Comparison of ENCODE assay signal across 1 cellular context in the genomic region with DNA sequence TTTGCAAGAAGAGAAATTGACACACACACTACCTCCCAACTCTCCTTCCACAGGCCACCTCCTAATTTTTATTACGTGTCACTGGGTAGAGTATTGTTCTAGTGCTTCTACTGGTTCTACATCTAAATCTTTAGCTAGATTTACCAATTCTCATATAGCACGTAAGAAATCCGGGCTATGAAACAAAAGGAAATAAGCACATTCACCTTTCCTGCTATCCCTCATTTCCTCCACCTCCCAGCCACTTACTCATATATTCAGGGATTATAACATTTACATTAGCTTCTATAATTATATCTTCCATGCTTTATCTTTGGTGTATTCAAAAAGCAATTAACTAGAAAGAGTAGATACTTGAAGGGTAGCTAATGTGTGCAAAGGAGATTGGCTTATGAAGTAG.
TF ChIP-seq lines count a peak whose summit lies in the region.

No MANE protein-coding gene starts in this region.

TF ChIP-seq in WTC11, 78 proteins besides CTCF, POLR2A, EP300 and RAD21 (continued from another document):
- TF ChIP-seq, protein P1, sequence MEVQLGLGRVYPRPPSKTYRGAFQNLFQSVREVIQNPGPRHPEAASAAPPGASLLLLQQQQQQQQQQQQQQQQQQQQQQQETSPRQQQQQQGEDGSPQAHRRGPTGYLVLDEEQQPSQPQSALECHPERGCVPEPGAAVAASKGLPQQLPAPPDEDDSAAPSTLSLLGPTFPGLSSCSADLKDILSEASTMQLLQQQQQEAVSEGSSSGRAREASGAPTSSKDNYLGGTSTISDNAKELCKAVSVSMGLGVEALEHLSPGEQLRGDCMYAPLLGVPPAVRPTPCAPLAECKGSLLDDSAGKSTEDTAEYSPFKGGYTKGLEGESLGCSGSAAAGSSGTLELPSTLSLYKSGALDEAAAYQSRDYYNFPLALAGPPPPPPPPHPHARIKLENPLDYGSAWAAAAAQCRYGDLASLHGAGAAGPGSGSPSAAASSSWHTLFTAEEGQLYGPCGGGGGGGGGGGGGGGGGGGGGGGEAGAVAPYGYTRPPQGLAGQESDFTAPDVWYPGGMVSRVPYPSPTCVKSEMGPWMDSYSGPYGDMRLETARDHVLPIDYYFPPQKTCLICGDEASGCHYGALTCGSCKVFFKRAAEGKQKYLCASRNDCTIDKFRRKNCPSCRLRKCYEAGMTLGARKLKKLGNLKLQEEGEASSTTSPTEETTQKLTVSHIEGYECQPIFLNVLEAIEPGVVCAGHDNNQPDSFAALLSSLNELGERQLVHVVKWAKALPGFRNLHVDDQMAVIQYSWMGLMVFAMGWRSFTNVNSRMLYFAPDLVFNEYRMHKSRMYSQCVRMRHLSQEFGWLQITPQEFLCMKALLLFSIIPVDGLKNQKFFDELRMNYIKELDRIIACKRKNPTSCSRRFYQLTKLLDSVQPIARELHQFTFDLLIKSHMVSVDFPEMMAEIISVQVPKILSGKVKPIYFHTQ (CRISPR knock-in tag; IDR thresholded peaks at IDR 0.05) = no peak
- TF ChIP-seq JUN (CRISPR knock-in tag; IDR thresholded peaks at IDR 0.05) = no peak
- TF ChIP-seq, protein P2, sequence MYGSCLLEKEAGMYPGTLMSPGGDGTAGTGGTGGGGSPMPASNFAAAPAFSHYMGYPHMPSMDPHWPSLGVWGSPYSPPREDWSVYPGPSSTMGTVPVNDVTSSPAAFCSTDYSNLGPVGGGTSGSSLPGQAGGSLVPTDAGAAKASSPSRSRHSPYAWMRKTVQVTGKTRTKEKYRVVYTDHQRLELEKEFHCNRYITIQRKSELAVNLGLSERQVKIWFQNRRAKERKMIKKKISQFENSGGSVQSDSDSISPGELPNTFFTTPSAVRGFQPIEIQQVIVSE (CRISPR knock-in tag; IDR thresholded peaks at IDR 0.05; ENCODE audit: borderline replicate concordance) = no peak
- no peak for TF ChIP-seq SP1 (CRISPR knock-in tag; conservative IDR thresholded peaks at IDR 0.05)
- TF ChIP-seq RELA (CRISPR knock-in tag; IDR thresholded peaks at IDR 0.05; ENCODE audit: borderline replicate concordance) = no peak
- no peak for TF ChIP-seq ZNF671 (CRISPR knock-in tag; IDR thresholded peaks at IDR 0.05)
